ENCODE assay signal across 9 cellular contexts in the genomic region with DNA sequence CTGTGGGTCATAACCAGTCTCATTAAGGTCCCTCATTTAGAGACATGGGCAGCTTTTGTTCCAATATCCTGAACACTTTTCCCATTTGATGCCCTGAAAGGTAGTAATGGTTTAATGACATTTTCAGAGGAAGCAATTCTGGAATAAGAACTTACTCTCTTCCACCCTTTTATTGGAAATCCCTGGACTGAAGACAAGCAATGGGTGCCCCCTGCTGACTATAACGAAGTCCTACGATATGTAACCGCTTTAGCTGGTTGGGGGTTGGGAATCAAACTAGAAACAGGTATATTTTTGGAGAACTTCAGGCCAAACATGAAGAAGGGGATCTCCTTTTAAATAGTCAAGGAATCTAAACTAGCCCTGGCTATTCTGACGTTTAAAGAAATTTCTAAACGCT.
DNase-seq lines count a peak whose midpoint lies in the region; ATAC-seq and TF ChIP-seq lines count a peak whose summit lies in the region.
"Had no signal": no experiment of that assay in that cellular context is flagged by ENCODE, and none has a peak within 500 bp of the region (broad histone marks: within the 10 kb centered on the region; RNA-seq: fewer than 3 reads in every experiment).

No MANE protein-coding gene starts in this region.

- no peak for ATAC-seq in memory B cell (ENCODE audit: low read depth)

- no peaks in the 10 kb centered on the region for H3K9me3 Mint-ChIP-seq in activated naive CD4-positive, alpha-beta T cell treated with anti-CD3 and anti-CD28 coated beads, Interleukin-2, amount 10 ng/mL, durations not matched to agents 7 days and 5 days
- H3K9me3 Mint-ChIP-seq in memory B cell = no peaks in the 10 kb centered on the region

- POLR2A ChIA-PET in GM10248 (lab: Yijun Ruan, JAX) = no interaction called here

- no peak overlapping the region for H3K4me3 ChIP-seq in choroid plexus epithelial cell (ENCODE audit: low read depth, low read length)

- H3K27ac Mint-ChIP-seq in activated naive CD4-positive, alpha-beta T cell treated with anti-CD3 and anti-CD28 coated beads, Interleukin-2, amount 10 ng/mL, durations not matched to agents 7 days and 5 days = no peak overlapping the region
- H3K27ac Mint-ChIP-seq in memory B cell = peak overlapping the region; percentile 26
- H3K27ac Mint-ChIP-seq: activated naive CD8-positive, alpha-beta T cell had no signal

- DNase-seq in activated naive CD4-positive, alpha-beta T cell treated with anti-CD3 and anti-CD28 coated beads, Interleukin-2, amount 10 ng/mL, durations not matched to agents 7 days and 5 days = peak; percentile 29
- DNase-seq in activated naive CD4-positive, alpha-beta T cell (lab: John Stamatoyannopoulos, UW) = no peak
- DNase-seq in NCI-H2171 (lab: John Stamatoyannopoulos, UW) (peak; percentile 9), choroid plexus epithelial cell (ENCODE audit: low read depth) (peak; percentile 81), memory B cell (ENCODE audit: low spot score in 2 of 2) (no peak), NCI-H187 treated with DMSO at 0.1 percent for 48 hours (lab: John Stamatoyannopoulos, UW) (no peak), GM10248 (ENCODE audit: extremely low spot score) (no peak)
- DNase-seq in activated CD8-positive, alpha-beta memory T cell treated with anti-CD3 and anti-CD28 coated beads, Interleukin-2, amount 50 U/mL, for 4 hours = no peak

- peaks cover 2% of the 10 kb centered on the region for H3K4me1 Mint-ChIP-seq in activated naive CD4-positive, alpha-beta T cell treated with anti-CD3 and anti-CD28 coated beads, Interleukin-2, amount 10 ng/mL, durations not matched to agents 7 days and 5 days
- peaks cover 3% of the 10 kb centered on the region for H3K4me1 Mint-ChIP-seq in memory B cell

- H3K27me3 Mint-ChIP-seq in activated naive CD4-positive, alpha-beta T cell treated with anti-CD3 and anti-CD28 coated beads, Interleukin-2, amount 10 ng/mL, durations not matched to agents 7 days and 5 days = no peaks in the 10 kb centered on the region
- H3K27me3 Mint-ChIP-seq in memory B cell = no peaks in the 10 kb centered on the region
- H3K27me3 Mint-ChIP-seq: activated naive CD8-positive, alpha-beta T cell had no signal

- no peak overlapping the region for H3K4me3 Mint-ChIP-seq in activated naive CD4-positive, alpha-beta T cell treated with anti-CD3 and anti-CD28 coated beads, Interleukin-2, amount 10 ng/mL, durations not matched to agents 7 days and 5 days
- no peak overlapping the region for H3K4me3 Mint-ChIP-seq in memory B cell
- H3K4me3 Mint-ChIP-seq: activated naive CD8-positive, alpha-beta T cell had no signal

- H3K36me3 Mint-ChIP-seq in activated naive CD4-positive, alpha-beta T cell treated with anti-CD3 and anti-CD28 coated beads, Interleukin-2, amount 10 ng/mL, durations not matched to agents 7 days and 5 days = peaks cover 42% of the 10 kb centered on the region
- H3K36me3 Mint-ChIP-seq in memory B cell = peaks cover 25% of the 10 kb centered on the region

- CTCF ChIA-PET in activated naive CD4-positive, alpha-beta T cell treated with anti-CD3 and anti-CD28 coated beads, Interleukin-2, amount 10 ng/mL, durations not matched to agents 7 days and 5 days (lab: Charles Lee) = interaction anchor here (0.7 to 3.8 kb wide), 8 partner anchors 10 to 143 kb away, joined by 3 to 58 read pairs (median 3); partner anchors contain the start of gene GDF11
- CTCF ChIA-PET in GM10248 (lab: Yijun Ruan, JAX) = interaction anchor here (1.2 to 2.5 kb wide), 11 partner anchors 10 to 228 kb away, joined by 3 to 7 read pairs (median 4); no protein-coding TSS in a partner anchor

- TF ChIP-seq CTCF in choroid plexus epithelial cell (conservative IDR thresholded peaks at IDR 0.05; ENCODE audit: low read depth, low read length) = peak; percentile 74
- no peak for TF ChIP-seq CTCF in GM10248 (IDR thresholded peaks at IDR 0.05; ENCODE audit: control extremely low read depth, extremely low read depth, low read depth, missing control alignments)

Comparison
In these comparisons a context has a peak if more than half of its experiments do, and no peak if none do; other contexts are left out.
1. DNase-seq: peak in activated naive CD4-positive, alpha-beta T cell treated with anti-CD3 and anti-CD28 coated beads, Interleukin-2, amount 10 ng/mL, durations not matched to agents 7 days and 5 days (single experiment), NCI-H2171 (single experiment) and choroid plexus epithelial cell (single experiment); none in activated naive CD4-positive, alpha-beta T cell (0 of 4), memory B cell (0 of 2), NCI-H187 treated with DMSO at 0.1 percent for 48 hours (single experiment), GM10248 (single experiment) and activated CD8-positive, alpha-beta memory T cell treated with anti-CD3 and anti-CD28 coated beads, Interleukin-2, amount 50 U/mL, for 4 hours (single experiment).